34 cellular contexts compared by ENCODE assay signal in the genomic region with DNA sequence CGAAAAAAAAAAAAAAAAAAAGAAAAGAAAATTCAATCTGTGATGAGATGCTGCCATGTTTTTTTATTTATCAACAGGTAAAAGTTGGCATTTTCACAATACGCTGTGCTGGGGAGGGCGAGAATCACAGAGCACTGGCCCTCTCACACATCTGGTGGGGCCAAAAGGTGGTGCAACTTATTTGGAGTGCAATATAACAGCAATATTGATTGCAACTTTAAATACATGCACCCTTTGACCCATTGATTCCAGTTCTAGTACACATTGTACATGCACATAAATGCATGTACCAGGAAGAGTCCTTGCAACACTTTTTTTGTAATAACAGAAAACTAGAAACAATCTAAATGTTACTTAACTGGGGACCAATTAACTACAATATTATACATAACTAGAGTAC.
"Had no signal": no experiment of that assay in that cellular context is flagged by ENCODE, and none has a peak within 500 bp of the region (broad histone marks: within the 10 kb centered on the region; RNA-seq: fewer than 3 reads in every experiment).

No MANE protein-coding gene starts in this region.

- H3K9me3 ChIP-seq: adrenal gland, body of pancreas, breast epithelium had no signal

- FAIRE-seq: astrocyte, TTC549 had no signal

- H3K4me1 ChIP-seq: adrenal gland, body of pancreas, breast epithelium had no signal

- H3K27me3 ChIP-seq: adrenal gland, body of pancreas, brain microvascular endothelial cell, breast epithelium had no signal

- DNase-seq: activated B cell treated with CpG ODN at 0.5 μM for 24 hours; activated CD4-positive, alpha-beta memory T cell treated with anti-CD3 and anti-CD28 coated beads for 36 hours; activated CD4-positive, alpha-beta T cell treated with anti-CD3 and anti-CD28 coated beads for 4 hours; activated CD4-positive, alpha-beta T cell treated with anti-CD3 and anti-CD28 coated beads, Interleukin-2, amount 10 ng/mL, durations not matched to agents 24 days and 14 days; activated CD4-positive, alpha-beta T cell treated with anti-CD3 and anti-CD28 coated beads, Interleukin-2, amount 50 U/mL, for 1 hour; activated CD4-positive, alpha-beta T cell treated with anti-CD3 and anti-CD28 coated beads, Interleukin-2, amount 50 U/mL, for 4 hours; activated CD4-positive, CD25-positive, alpha-beta regulatory T cell treated with anti-CD3 and anti-CD28 coated beads, Interleukin-2, amount 50 U/mL, for 72 hours; activated CD8-positive, alpha-beta memory T cell treated with anti-CD3 and anti-CD28 coated beads, Interleukin-2, amount 50 U/mL, for 4 hours; activated CD8-positive, alpha-beta T cell treated with anti-CD3 and anti-CD28 coated beads for 36 hours; activated effector memory CD4-positive, alpha-beta T cell treated with anti-CD3 and anti-CD28 coated beads, Interleukin-2, amount 50 U/mL, for 16 hours; activated gamma-delta T cell treated with Interleukin-2 at 50 U/mL for 16 hours; activated naive CD4-positive, alpha-beta T cell; activated naive CD4-positive, alpha-beta T cell treated with anti-CD3 and anti-CD28 coated beads for 36 hours; activated naive CD4-positive, alpha-beta T cell treated with anti-CD3 and anti-CD28 coated beads, Interleukin-2, amount 50 U/mL, for 16 hours; activated naive CD8-positive, alpha-beta T cell treated with anti-CD3 and anti-CD28 coated beads for 36 hours; activated T-cell treated with anti-CD3 and anti-CD28 coated beads for 4 hours; activated T-cell treated with anti-CD3 and anti-CD28 coated beads, Interleukin-2, amount 50 U/mL, for 1 hour; activated T-cell treated with anti-CD3 and anti-CD28 coated beads, Interleukin-2, amount 50 U/mL, for 4 hours; activated T-cell treated with anti-CD3 and anti-CD28 coated beads, Interleukin-2, amount 50 U/mL, for 72 hours; adrenal gland; amniotic stem cell; aorta; body of pancreas; brain microvascular endothelial cell; central memory CD4-positive, alpha-beta T cell; T-helper 1 cell; T-helper 2 cell; T-helper 9 cell had no signal

- ATAC-seq: activated CD8-positive, alpha-beta T cell treated with anti-CD3 and anti-CD28 coated beads for 36 hours; activated naive CD4-positive, alpha-beta T cell treated with anti-CD3 and anti-CD28 coated beads, Interleukin-2, amount 50 U/mL, for 72 hours; activated T-cell treated with anti-CD3 and anti-CD28 coated beads, Interleukin-2, amount 50 U/mL, for 4 hours; activated T-cell treated with anti-CD3 and anti-CD28 coated beads, Interleukin-2, amount 50 U/mL, for 72 hours; activated T-helper 17 cell treated with anti-CD3 and anti-CD28 coated beads, Interleukin-2, amount 50 U/mL, for 72 hours; body of pancreas had no signal

- H3K27ac ChIP-seq: adrenal gland, body of pancreas, brain microvascular endothelial cell, breast epithelium, VCaP had no signal

- H3K4me3 ChIP-seq: adrenal gland, body of pancreas, breast epithelium had no signal

- H3K36me3 ChIP-seq: adrenal gland, brain microvascular endothelial cell, breast epithelium had no signal
